Comparison of ENCODE assay signal across 8 cellular contexts in genomic region chr10:14604181-14605142, GRCh38.
DNase-seq lines count a peak whose midpoint lies in the region; ATAC-seq, FAIRE-seq and TF ChIP-seq lines count a peak whose summit lies in the region.

No MANE protein-coding gene starts in this region.

- H3K4me3 ChIP-seq in A549, result peak overlapping the region; percentile 98
- peak overlapping the region; percentile 84 for H3K4me3 ChIP-seq in endodermal cell (ENCODE audit: low read length)
- peak overlapping the region; percentile 42 for H3K4me3 ChIP-seq in mesodermal cell (ENCODE audit: extremely low read depth, insufficient read depth, low read length, poor library complexity, severe bottlenecking)

- no peaks in the 10 kb centered on the region for H3K9me3 Mint-ChIP-seq in endodermal cell

- peaks cover 13% of the 10 kb centered on the region for H3K36me3 ChIP-seq in endodermal cell (ENCODE audit: control insufficient read depth, insufficient read depth, low read length)
- H3K36me3 ChIP-seq in mesodermal cell (ENCODE audit: control insufficient read depth, insufficient read depth, low read length), result peaks cover 20% of the 10 kb centered on the region

- H3K27ac Mint-ChIP-seq in endodermal cell, result peak overlapping the region; percentile 13

- H3K4me1 Mint-ChIP-seq in endodermal cell, result peaks cover 11% of the 10 kb centered on the region

- peaks cover 41% of the 10 kb centered on the region for H3K4me1 ChIP-seq in A549
- H3K4me1 ChIP-seq in endodermal cell (ENCODE audit: control insufficient read depth, insufficient read depth, low read length), result peaks cover 9% of the 10 kb centered on the region
- peaks cover 28% of the 10 kb centered on the region for H3K4me1 ChIP-seq in mesodermal cell (ENCODE audit: control insufficient read depth, insufficient read depth, low read length, poor library complexity, severe bottlenecking)

- H3K27me3 Mint-ChIP-seq in endodermal cell (ENCODE audit: insufficient read depth), result peaks cover 26% of the 10 kb centered on the region

- peaks cover 13% of the 10 kb centered on the region for H3K36me3 Mint-ChIP-seq in endodermal cell (ENCODE audit: low read depth)

- ATAC-seq in A549 (peak; percentile 72 to 82), HG03025 (IDR thresholded peaks at IDR 0.05; ENCODE audit: low FRiP score, unreplicated experiment) (peak; percentile 55)

- TF ChIP-seq CTCF in A549 (IDR thresholded peaks at IDR 0.05), result no peak
- TF ChIP-seq CTCF in endodermal cell (conservative IDR thresholded peaks at IDR 0.05), result no peak

- peak overlapping the region; percentile 68 for H3K4me3 Mint-ChIP-seq in endodermal cell

- CTCF ChIA-PET in A549 (lab: Yijun Ruan, JAX), result no interaction called here

- H3K9ac ChIP-seq in endodermal cell (ENCODE audit: extremely low read depth, low read length, poor library complexity, severe bottlenecking), result no peak overlapping the region

- TF ChIP-seq POLR2A in A549 (IDR thresholded peaks at IDR 0.05; ENCODE audit: low read length), result peak; percentile 80

- H3K27ac ChIP-seq in A549 (peak overlapping the region; percentile 88 to 99), endodermal cell (ENCODE audit: low read depth, low read length) (no peak overlapping the region), mesodermal cell (ENCODE audit: low read depth, low read length, severe bottlenecking) (peak overlapping the region; percentile 60)

- DNase-seq in A549 (ENCODE audit: low read depth in 1 of 2, low spot score in 1 of 2) (peak; percentile 47 to 69), GM18507 (ENCODE audit: extremely low spot score, insufficient read length, low read depth) (peak; percentile 58), NCI-H748 (lab: John Stamatoyannopoulos, UW; ENCODE audit: unreplicated experiment) (peak; percentile 82), activated T-cell treated with anti-CD3 and anti-CD28 coated beads for 1 hour (ENCODE audit: low read depth) (peak; percentile 74), endodermal cell (peak; percentile 76)
- DNase-seq in stimulated activated CD8-positive, alpha-beta memory T cell treated with anti-CD3 and anti-CD28 coated beads, Interleukin-15, amount 100 ng/mL, for 1 hour (ENCODE audit: low read depth), result peak; percentile 41

- no peak for FAIRE-seq in A549 (lab: Jason Lieb, UNC)
- FAIRE-seq in GM18507 (lab: Jason Lieb, UNC), result no peak

- TF ChIP-seq RAD21 in A549 (conservative IDR thresholded peaks at IDR 0.05 in 1 of 2, IDR thresholded peaks at IDR 0.05 in 1 of 2), result peak in 1 of 2 experiments; percentile 42; a peak in 2 of 5 replicates

- WGBS in A549 (ENCODE audit: missing lambda C conversion rate), result under 1% methylated on average over 30 of the region's 94 CpGs
- WGBS in endodermal cell (ENCODE audit: insufficient coverage in 1 of 2, insufficient read length in 1 of 2), 2 experiments, result 2 to 6% methylated on average over 18 to 94 of the region's 94 CpGs
- WGBS in mesodermal cell (ENCODE audit: insufficient coverage in 2 of 2), 2 experiments, result 2 to 7% methylated on average over 24 to 44 of the region's 94 CpGs

- peak overlapping the region; percentile 97 for H3K4me2 ChIP-seq in A549

- peaks cover 5% of the 10 kb centered on the region for H3K27me3 ChIP-seq in endodermal cell (ENCODE audit: control insufficient read depth, insufficient read depth, low read length, poor library complexity, severe bottlenecking)

- no peaks in the 10 kb centered on the region for H3K9me3 ChIP-seq in A549
- H3K9me3 ChIP-seq in endodermal cell (ENCODE audit: control insufficient read depth, low read length), result no peaks in the 10 kb centered on the region
- peaks cover 5% of the 10 kb centered on the region for H3K9me3 ChIP-seq in mesodermal cell (ENCODE audit: control insufficient read depth, low read length)

- no peak for TF ChIP-seq EP300 in A549 (IDR thresholded peaks at IDR 0.05)

- POLR2A ChIA-PET in A549 (lab: Yijun Ruan, JAX), result interaction anchor here (0.5 to 2.1 kb wide), 8 partner anchors 11 to 233 kb away, joined by 3 to 9 read pairs (median 4); partner anchors contain the start of genes CDNF, HSPA14 and MSANTD7

TF ChIP-seq in A549, 52 proteins besides CTCF, POLR2A, EP300 and RAD21:
- TF ChIP-seq CHD4 (IDR thresholded peaks at IDR 0.05; ENCODE audit: borderline replicate concordance) (no peak), EHF (CRISPR knock-in tag; IDR thresholded peaks at IDR 0.05) (no peak), ATOH8 (CRISPR knock-in tag; IDR thresholded peaks at IDR 0.05; ENCODE audit: low read depth) (no peak), KDM5A (IDR thresholded peaks at IDR 0.05) (no peak), TP53 (CRISPR knock-in tag; IDR thresholded peaks at IDR 0.05) (peak; percentile 32; the same call in 1 of the 2 replicates), EHMT2 (IDR thresholded peaks at IDR 0.05; ENCODE audit: low read depth) (no peak), CBX8 (IDR thresholded peaks at IDR 0.05) (no peak), FOXS1 (CRISPR knock-in tag; IDR thresholded peaks at IDR 0.05) (no peak), NR3C1 (IDR thresholded peaks at IDR 0.05) (no peak), ZFP36 (IDR thresholded peaks at IDR 0.05; ENCODE audit: borderline replicate concordance, partially characterized antibody) (no peak), TFCP2L1 (CRISPR knock-in tag; IDR thresholded peaks at IDR 0.05) (peak; percentile 71; the same call in 1 of the 2 replicates), JUNB (IDR thresholded peaks at IDR 0.05) (no peak), CBX2 (IDR thresholded peaks at IDR 0.05; ENCODE audit: borderline replicate concordance, low read depth) (no peak), HOXA7 (CRISPR knock-in tag; IDR thresholded peaks at IDR 0.05) (no peak), MYC (IDR thresholded peaks at IDR 0.05; ENCODE audit: borderline replicate concordance, low read length) (no peak), PBX3 (IDR thresholded peaks at IDR 0.05) (no peak), JUN (IDR thresholded peaks at IDR 0.05) (peak; percentile 61 to 83), MAX (IDR thresholded peaks at IDR 0.05) (no peak; the same call in 1 of the 2 replicates), SMC3 (IDR thresholded peaks at IDR 0.05) (peak; percentile 25; the same call in 2 of the 3 replicates), CEBPB (IDR thresholded peaks at IDR 0.05) (no peak), PHF8 (IDR thresholded peaks at IDR 0.05; ENCODE audit: borderline replicate concordance, low read depth) (peak; percentile 23; the same call in 1 of the 2 replicates), MAFK (IDR thresholded peaks at IDR 0.05; ENCODE audit: partially characterized antibody) (no peak), BCL3 (IDR thresholded peaks at IDR 0.05) (peak; percentile 93)
TF ChIP-seq in A549: peak in this region for 6.

Comparison
In these comparisons a context has a peak if more than half of its experiments do, and no peak if none do; other contexts are left out.
1. H3K4me3 ChIP-seq: peak in every context shown above with its lines; median percentile 98 in A549; 84 in endodermal cell; 42 in mesodermal cell.